ENCODE assay signal across 13 cellular contexts in genomic region chr1:25197982-25198681, GRCh38. TPM values are rescaled to one million over a fixed set of nuclear protein-coding genes. Genes with fewer than 3 reads are reported as not detected.
DNase-seq lines count a peak whose midpoint lies in the region; ATAC-seq and TF ChIP-seq lines count a peak whose summit lies in the region.
"Had no signal": no experiment of that assay in that cellular context is flagged by ENCODE, and none has a peak within 500 bp of the region (broad histone marks: within the 10 kb centered on the region; RNA-seq: fewer than 3 reads in every experiment).

No MANE protein-coding gene starts in this region.

- POLR2A ChIA-PET in CD4-positive, alpha-beta T cell (lab: Charles Lee), result no interaction called here

- H3K4me1 ChIP-seq in MM.1S (ENCODE audit: low read length), result no peaks in the 10 kb centered on the region
- H3K4me1 ChIP-seq in mammary epithelial cell (ENCODE audit: insufficient read depth, low read length), result peaks cover 40% of the 10 kb centered on the region
- peaks cover 21% of the 10 kb centered on the region for H3K4me1 ChIP-seq in neural progenitor cell
- no peaks in the 10 kb centered on the region for H3K4me1 ChIP-seq in uterus

- no peak overlapping the region for H3K4me3 Mint-ChIP-seq in CD4-positive, alpha-beta T cell
- H3K4me3 Mint-ChIP-seq in neural progenitor cell (no peak overlapping the region), HFFc6 (no peak overlapping the region)

- CTCF ChIA-PET in CD4-positive, alpha-beta T cell (lab: Charles Lee), result no interaction called here
- CTCF ChIA-PET in mammary epithelial cell (lab: Charles Lee; ENCODE audit: low non-redundant PET), result no interaction called here

- no peaks in the 10 kb centered on the region for H3K27me3 Mint-ChIP-seq in CD4-positive, alpha-beta T cell
- H3K27me3 Mint-ChIP-seq in neural progenitor cell (ENCODE audit: insufficient read depth, low read depth) (peaks cover 19% of the 10 kb centered on the region), HFFc6 (ENCODE audit: insufficient read depth) (peaks cover 64% of the 10 kb centered on the region)

- H3K27ac ChIP-seq in CD4-positive, alpha-beta T cell (ENCODE audit: low read depth, low read length), result no peak overlapping the region
- H3K27ac ChIP-seq in MM.1S (ENCODE audit: low read length), result no peak overlapping the region
- peak overlapping the region; percentile 41 for H3K27ac ChIP-seq in mammary epithelial cell (ENCODE audit: insufficient read depth, low read depth, low read length)
- no peak overlapping the region for H3K27ac ChIP-seq in neural progenitor cell
- no peak overlapping the region for H3K27ac ChIP-seq in uterus

- no peak for TF ChIP-seq POLR2A in uterus (IDR thresholded peaks at IDR 0.05)

- H3K4me1 Mint-ChIP-seq in CD4-positive, alpha-beta T cell (ENCODE audit: low read depth), result peaks cover 18% of the 10 kb centered on the region
- H3K4me1 Mint-ChIP-seq in neural progenitor cell, result peaks cover 29% of the 10 kb centered on the region
- H3K4me1 Mint-ChIP-seq in HFFc6 (ENCODE audit: low read depth), result no peaks in the 10 kb centered on the region

- H3K9me3 ChIP-seq in CD4-positive, alpha-beta T cell (ENCODE audit: control insufficient read depth, low read length), result no peaks in the 10 kb centered on the region
- H3K9me3 ChIP-seq in MM.1S (replicated peaks; ENCODE audit: insufficient read depth, low read length), result no peaks in the 10 kb centered on the region
- no peaks in the 10 kb centered on the region for H3K9me3 ChIP-seq in mammary epithelial cell (replicated peaks; ENCODE audit: insufficient read depth, low read length)
- no peaks in the 10 kb centered on the region for H3K9me3 ChIP-seq in neural progenitor cell (ENCODE audit: low read depth)
- no peaks in the 10 kb centered on the region for H3K9me3 ChIP-seq in uterus

- H3K4me3 ChIP-seq in MM.1S (ENCODE audit: low read length), result no peak overlapping the region
- H3K4me3 ChIP-seq in mammary epithelial cell (replicated peaks in 1 of 3; ENCODE audit: insufficient read depth in 1 of 3, low read depth in 2 of 3, low read length in 3 of 3), result no peak overlapping the region
- H3K4me3 ChIP-seq in neural progenitor cell, result no peak overlapping the region
- no peak overlapping the region for H3K4me3 ChIP-seq in uterus

- no peaks in the 10 kb centered on the region for H3K9me3 Mint-ChIP-seq in CD4-positive, alpha-beta T cell
- no peaks in the 10 kb centered on the region for H3K9me3 Mint-ChIP-seq in neural progenitor cell
- no peaks in the 10 kb centered on the region for H3K9me3 Mint-ChIP-seq in HFFc6

- dilution Hi-C loops in mammary epithelial cell (cut with HindIII; ENCODE audit: low sequenced_read_pairs), result no loop called here

- H3K9ac ChIP-seq in MM.1S (ENCODE audit: low read length) (no peak overlapping the region), mammary epithelial cell (ENCODE audit: insufficient read depth, low read length) (peak overlapping the region; percentile 16), neural progenitor cell (no peak overlapping the region)

- H3K36me3 ChIP-seq in MM.1S (replicated peaks; ENCODE audit: insufficient read depth, low read length) (no peaks in the 10 kb centered on the region), mammary epithelial cell (ENCODE audit: insufficient read depth, low read length) (no peaks in the 10 kb centered on the region), neural progenitor cell (no peaks in the 10 kb centered on the region), uterus (no peaks in the 10 kb centered on the region)

- intact Hi-C loops in CD4-positive, alpha-beta T cell (cut with DNase I, micrococcal nuclease), result no loop called here
- intact Hi-C loops in mammary epithelial cell (cut with micrococcal nuclease), result no loop called here
- intact Hi-C loops in uterus (cut with DNase I; ENCODE audit: low total_unique reads), result no loop called here

- no peak for DNase-seq in CD4-positive, alpha-beta T cell
- no peak for DNase-seq in MM.1S
- peak; percentile 60 for DNase-seq in mammary epithelial cell
- peak; percentile 34 for DNase-seq in neural progenitor cell (ENCODE audit: low spot score)
- no peak for DNase-seq in uterus
- no peak for DNase-seq in HFFc6
- DNase-seq in activated naive CD4-positive, alpha-beta T cell treated with anti-CD3 and anti-CD28 coated beads, Interleukin-2, amount 50 U/mL, for 16 hours, result no peak
- DNase-seq: activated CD4-positive, alpha-beta T cell treated with anti-CD3 and anti-CD28 coated beads, Interleukin-2, amount 50 U/mL, for 4 hours; dermis blood vessel endothelial cell; EL; kidney; stimulated activated CD4-positive, alpha-beta T cell treated with anti-CD3 and anti-CD28 coated beads, Interleukin-4, amount 100 ng/mL, for 1 hour had no signal

- ATAC-seq in CD4-positive, alpha-beta T cell (ENCODE audit: poor library complexity), result peak; percentile 52
- ATAC-seq in HG03025 (IDR thresholded peaks at IDR 0.05; ENCODE audit: low FRiP score, unreplicated experiment), result no peak

- H3K27ac Mint-ChIP-seq in CD4-positive, alpha-beta T cell, result no peak overlapping the region
- no peak overlapping the region for H3K27ac Mint-ChIP-seq in neural progenitor cell
- no peak overlapping the region for H3K27ac Mint-ChIP-seq in HFFc6

- in situ Hi-C loops in mammary epithelial cell (cut with MboI; ENCODE audit: low sequenced_read_pairs in 2 of 2), result no loop called here

- no peaks in the 10 kb centered on the region for H3K27me3 ChIP-seq in CD4-positive, alpha-beta T cell (ENCODE audit: control insufficient read depth, insufficient read depth, low read length)
- no peaks in the 10 kb centered on the region; the same call in 1 of the 2 replicates for H3K27me3 ChIP-seq in MM.1S (replicated peaks; ENCODE audit: insufficient read depth, low read length)
- H3K27me3 ChIP-seq in mammary epithelial cell (ENCODE audit: insufficient read depth, low read length), result no peaks in the 10 kb centered on the region
- H3K27me3 ChIP-seq in neural progenitor cell, result no peaks in the 10 kb centered on the region
- no peaks in the 10 kb centered on the region for H3K27me3 ChIP-seq in uterus

- H3K36me3 Mint-ChIP-seq in CD4-positive, alpha-beta T cell (ENCODE audit: low read depth), result no peaks in the 10 kb centered on the region
- H3K36me3 Mint-ChIP-seq in neural progenitor cell, result no peaks in the 10 kb centered on the region
- H3K36me3 Mint-ChIP-seq in HFFc6 (ENCODE audit: low read depth), result no peaks in the 10 kb centered on the region

- no peak for TF ChIP-seq CTCF in CD4-positive, alpha-beta T cell (IDR thresholded peaks at IDR 0.05)
- no peak for TF ChIP-seq CTCF in MM.1S (IDR thresholded peaks at IDR 0.05; ENCODE audit: low read length)
- TF ChIP-seq CTCF in mammary epithelial cell (conservative IDR thresholded peaks at IDR 0.05 in 1 of 2, IDR thresholded peaks at IDR 0.05 in 1 of 2; ENCODE audit: extremely low read depth in 1 of 2, insufficient read depth in 1 of 2, low read depth in 1 of 2, low read length in 2 of 2), result no peak
- no peak for TF ChIP-seq CTCF in neural progenitor cell (IDR thresholded peaks at IDR 0.05)
- no peak for TF ChIP-seq CTCF in uterus (IDR thresholded peaks at IDR 0.05)
- TF ChIP-seq CTCF in HFFc6 (IDR thresholded peaks at IDR 0.05), result no peak

- H3F3A ChIP-seq in MM.1S (ENCODE audit: insufficient read depth, low read length), result no peaks in the 10 kb centered on the region
- peaks cover 10% of the 10 kb centered on the region for H3F3A ChIP-seq in neural progenitor cell (ENCODE audit: low read depth)

- H4K20me1 ChIP-seq in MM.1S (ENCODE audit: insufficient read depth, low read length) (no peaks in the 10 kb centered on the region), mammary epithelial cell (ENCODE audit: insufficient read depth, low read length) (no peaks in the 10 kb centered on the region), neural progenitor cell (ENCODE audit: low read depth) (no peaks in the 10 kb centered on the region)

- no TSS peak for BruUV-seq in mammary epithelial cell (replicated peaks; lab: Mats Ljungman, UMichigan)

- WGBS in mammary epithelial cell (ENCODE audit: low coverage, missing lambda C conversion rate), result 1% methylated on average over 10 of the region's 11 CpGs

- H3K4me2 ChIP-seq in MM.1S (ENCODE audit: low read depth, low read length), result peak overlapping the region; percentile 30; the same call in 1 of the 2 replicates
- peak overlapping the region; percentile 51 for H3K4me2 ChIP-seq in mammary epithelial cell (ENCODE audit: insufficient read depth, low read depth, low read length)
- no peak overlapping the region for H3K4me2 ChIP-seq in neural progenitor cell

- no peaks in the 10 kb centered on the region for H3K9me2 ChIP-seq in MM.1S (replicated peaks; ENCODE audit: insufficient read depth, low read length)

- H2AFZ ChIP-seq in MM.1S (ENCODE audit: low read length), result peak overlapping the region; percentile 3; the same call in 1 of the 2 replicates
- peak overlapping the region; percentile 88 for H2AFZ ChIP-seq in mammary epithelial cell (ENCODE audit: low read depth, low read length)
- H2AFZ ChIP-seq in neural progenitor cell (replicated peaks), result no peak overlapping the region

- H3K79me2 ChIP-seq in MM.1S (ENCODE audit: low read length), result no peaks in the 10 kb centered on the region
- H3K79me2 ChIP-seq in mammary epithelial cell (ENCODE audit: insufficient read depth, low read length), result no peaks in the 10 kb centered on the region
- H3K79me2 ChIP-seq in neural progenitor cell (ENCODE audit: low read depth), result no peaks in the 10 kb centered on the region

RNA-seq across cellular contexts. Expression of gene SYF2, which starts 34.2 kb away (rescaled TPM):
- total RNA-seq in CD4-positive, alpha-beta T cell, result 10 to 100 TPM; 93.3 to 98.9 TPM
- 10 to 100 TPM; 20.7 to 30.7 TPM for total RNA-seq in mammary epithelial cell
- polyA plus RNA-seq in mammary epithelial cell, result 11.9 TPM
- polyA minus RNA-seq in mammary epithelial cell, result 2.1 TPM
- total RNA-seq in neural progenitor cell (ENCODE audit: low replicate concordance), result 62.5 and 114 TPM in 2 replicates
- total RNA-seq in uterus, result 10 to 100 TPM; 45.3 to 52.1 (median 47.9) TPM
- total RNA-seq in HFFc6 (2021; fragmentation: NEBNext Ultra II Directional; extraction: Animal tissue kit (Norgen Biotek cat#: 25700)), result 10 to 100 TPM; 30.7 to 44.1 (median 34.4) TPM

RNA-seq across cellular contexts. Expression of gene RSRP1, which starts 49.1 kb away (rescaled TPM):
- total RNA-seq in CD4-positive, alpha-beta T cell, result 100 to 1,000 TPM; 395 to 428 TPM
- total RNA-seq in mammary epithelial cell (10 to 100 TPM; 55.3 to 71.8 TPM), neural progenitor cell (ENCODE audit: low replicate concordance) (102 and 131 TPM in 2 replicates), uterus (100 to 1,000 TPM; 103 to 232 (median 141) TPM)
- polyA plus RNA-seq in mammary epithelial cell, result 18.8 TPM
- polyA minus RNA-seq in mammary epithelial cell, result 23.3 TPM
- 10 to 100 TPM; 63.4 to 85.2 (median 81.6) TPM for total RNA-seq in HFFc6 (2021; fragmentation: NEBNext Ultra II Directional; extraction: Animal tissue kit (Norgen Biotek cat#: 25700))

Comparison
In these comparisons a context has a peak if more than half of its experiments do, and no peak if none do; other contexts are left out.
1. DNase-seq: peak in mammary epithelial cell (single experiment) and neural progenitor cell (single experiment); none in CD4-positive, alpha-beta T cell (0 of 10), MM.1S (single experiment), uterus (0 of 2), HFFc6 (single experiment) and activated naive CD4-positive, alpha-beta T cell treated with anti-CD3 and anti-CD28 coated beads, Interleukin-2, amount 50 U/mL, for 16 hours (single experiment).